Comparison of ENCODE assay signal across 11 cellular contexts in genomic region chrX:104523858-104524257, GRCh38. TPM values are rescaled to one million over a fixed set of nuclear protein-coding genes. Genes with fewer than 3 reads are reported as not detected.
"Had no signal": no experiment of that assay in that cellular context is flagged by ENCODE, and none has a peak within 500 bp of the region (broad histone marks: within the 10 kb centered on the region; RNA-seq: fewer than 3 reads in every experiment).

No MANE protein-coding gene starts in this region.

- H3K9me3 ChIP-seq: HAP-1 had no signal

- H3K27ac ChIP-seq: GM23248 had no signal

- FAIRE-seq: H1, H54 had no signal

- H3K4me1 ChIP-seq: HAP-1 had no signal

- H3K4me3 ChIP-seq: GM23248, GM23338, HAP-1 had no signal

- DNase-seq: GM23248, GOT3, H7, H9, HCEC 1CT, HFFc6 had no signal

- ATAC-seq: GM23338, HCT116 had no signal

- H3K4me2 ChIP-seq: GM23338 had no signal

RNA-seq across cellular contexts. Expression of gene IL1RAPL2, which starts 42.1 kb away (rescaled TPM):
- polyA plus RNA-seq: GM23248 had no signal
